37 cellular contexts compared by ENCODE assay signal in genomic region chr6:21984135-21984534, GRCh38.
"Had no signal": no experiment of that assay in that cellular context is flagged by ENCODE, and none has a peak within 500 bp of the region (broad histone marks: within the 10 kb centered on the region; RNA-seq: fewer than 3 reads in every experiment).

No MANE protein-coding gene starts in this region.

- H3K27me3 ChIP-seq: adrenal gland, body of pancreas, Peyer's patch, SJSA1 had no signal

- H3K27me3 Mint-ChIP-seq: activated B cell treated with CpG ODN at 0.5 μM for 24 hours; activated CD4-positive, alpha-beta memory T cell treated with anti-CD3 and anti-CD28 coated beads for 36 hours had no signal

- H3K4me3 Mint-ChIP-seq: activated B cell treated with CpG ODN at 0.5 μM for 24 hours; activated CD4-positive, alpha-beta memory T cell treated with anti-CD3 and anti-CD28 coated beads for 36 hours; activated naive CD4-positive, alpha-beta T cell treated with anti-CD3 and anti-CD28 coated beads for 36 hours; activated T-cell treated with anti-CD3 and anti-CD28 coated beads, Interleukin-2, amount 50 U/mL, for 4 hours; activated T-helper 1 cell treated with anti-CD3 and anti-CD28 coated beads, Interleukin-12 subunit alpha, Interleukin-12 subunit beta, Interleukin-2, Interleukin-4 antibody, amounts not matched to agents 30 ng/mL and 10 ng/mL and 1 ng/mL, durations not matched to agents 14 hours and 24 hours and 36 hours had no signal

- FAIRE-seq: astrocyte, bronchial epithelial cell had no signal

- H3K9me3 Mint-ChIP-seq: activated B cell treated with CpG ODN at 0.5 μM for 24 hours; activated CD4-positive, alpha-beta memory T cell treated with anti-CD3 and anti-CD28 coated beads for 36 hours; activated naive CD4-positive, alpha-beta T cell treated with anti-CD3 and anti-CD28 coated beads for 36 hours; activated T-helper 1 cell treated with anti-CD3 and anti-CD28 coated beads, Interleukin-12 subunit alpha, Interleukin-12 subunit beta, Interleukin-2, Interleukin-4 antibody, amounts not matched to agents 30 ng/mL and 10 ng/mL and 1 ng/mL, durations not matched to agents 14 hours and 24 hours and 36 hours had no signal

- H3K4me3 ChIP-seq: adrenal gland, body of pancreas, Peyer's patch, SJSA1 had no signal

- H3K36me3 Mint-ChIP-seq: activated CD4-positive, alpha-beta memory T cell treated with anti-CD3 and anti-CD28 coated beads for 36 hours; activated naive CD4-positive, alpha-beta T cell treated with anti-CD3 and anti-CD28 coated beads, Interleukin-2, amount 50 U/mL, for 72 hours had no signal

- ATAC-seq: activated naive CD4-positive, alpha-beta T cell treated with anti-CD3 and anti-CD28 coated beads, Interleukin-2, amount 50 U/mL, for 72 hours; activated T-cell treated with anti-CD3 and anti-CD28 coated beads, Interleukin-2, amount 50 U/mL, for 4 hours; body of pancreas; PC-3 had no signal

- H3K36me3 ChIP-seq: adrenal gland, Peyer's patch, SJSA1 had no signal

- H3K27ac ChIP-seq: adrenal gland, body of pancreas, Peyer's patch, SJSA1, VCaP had no signal

- DNase-seq: activated B cell treated with CpG ODN at 0.5 μM for 24 hours; activated CD4-positive, alpha-beta memory T cell treated with anti-CD3 and anti-CD28 coated beads for 36 hours; activated CD4-positive, alpha-beta T cell treated with anti-CD3 and anti-CD28 coated beads for 4 hours; activated CD4-positive, alpha-beta T cell treated with anti-CD3 and anti-CD28 coated beads, Interleukin-2, amount 50 U/mL, for 1 hour; activated CD4-positive, CD25-positive, alpha-beta regulatory T cell treated with anti-CD3 and anti-CD28 coated beads, Interleukin-2, amount 50 U/mL, for 72 hours; activated CD8-positive, alpha-beta memory T cell treated with anti-CD3 and anti-CD28 coated beads, Interleukin-2, amount 50 U/mL, for 4 hours; activated gamma-delta T cell treated with Interleukin-2 at 50 U/mL for 16 hours; activated naive CD4-positive, alpha-beta T cell treated with anti-CD3 and anti-CD28 coated beads for 36 hours; activated T-cell treated with anti-CD3 and anti-CD28 coated beads for 4 hours; activated T-cell treated with anti-CD3 and anti-CD28 coated beads, Interleukin-2, amount 50 U/mL, for 4 hours; adrenal gland; body of pancreas; caudate nucleus; Karpas-422; NCI-H1105 treated with DMSO at 0.1 percent for 48 hours; NCI-H1436; NCI-H1694; NCI-H1930; NCI-H2081 treated with DMSO at 0.1 percent for 48 hours; NCI-H345; NCI-H524 treated with DMSO at 0.1 percent for 48 hours; NCI-H748 treated with DMSO at 0.1 percent for 48 hours; NK-92 treated with Interleukin-12 subunit alpha and Interleukin-12 subunit beta, amount 100 ng/mL, for 24 hours; PC-3; Peyer's patch; RPMI8226; SHP77 treated with DMSO at 0.1 percent for 48 hours; SW 1271; T-helper 1 cell; T-helper 2 cell; T-helper 9 cell had no signal

- H3K9me3 ChIP-seq: adrenal gland, body of pancreas, Peyer's patch, SJSA1 had no signal

- H3K27ac Mint-ChIP-seq: activated B cell treated with CpG ODN at 0.5 μM for 24 hours; activated CD4-positive, alpha-beta memory T cell treated with anti-CD3 and anti-CD28 coated beads for 36 hours; activated naive CD4-positive, alpha-beta T cell treated with anti-CD3 and anti-CD28 coated beads for 36 hours; activated naive CD4-positive, alpha-beta T cell treated with anti-CD3 and anti-CD28 coated beads, Interleukin-2, amount 50 U/mL, for 72 hours; activated T-helper 1 cell treated with anti-CD3 and anti-CD28 coated beads, Interleukin-12 subunit alpha, Interleukin-12 subunit beta, Interleukin-2, Interleukin-4 antibody, amounts not matched to agents 30 ng/mL and 10 ng/mL and 1 ng/mL, durations not matched to agents 14 hours and 24 hours and 36 hours had no signal
